10 cellular contexts compared by ENCODE assay signal in the genomic region with DNA sequence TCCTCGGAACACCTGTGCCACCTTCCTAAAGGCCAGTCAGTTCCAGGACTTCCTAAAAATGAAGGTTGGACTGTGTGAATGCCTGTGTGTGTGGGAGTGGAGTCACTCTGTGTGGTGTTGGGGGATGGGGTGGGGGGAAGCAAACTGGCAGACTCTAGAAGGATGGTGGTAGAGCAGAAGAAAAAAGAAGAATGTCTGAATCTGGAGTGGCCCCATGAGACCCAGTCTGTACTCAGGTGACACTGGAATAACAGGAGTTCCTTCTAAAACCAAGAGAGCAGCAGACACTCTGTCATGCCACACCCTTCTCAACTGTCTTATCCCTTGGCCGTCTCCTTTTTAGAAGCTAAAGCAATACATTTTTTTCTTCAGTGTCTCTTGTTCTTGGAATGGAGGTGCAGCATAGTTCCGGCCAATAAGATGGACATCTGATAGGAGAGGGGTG.
A peak's percentile ranks its signal among the peaks of the same experiment; 100 is the strongest.
DNase-seq lines count a peak whose midpoint lies in the region; ATAC-seq and TF ChIP-seq lines count a peak whose summit lies in the region.
"Had no signal": no experiment of that assay in that cellular context is flagged by ENCODE, and none has a peak within 500 bp of the region (broad histone marks: within the 10 kb centered on the region; RNA-seq: fewer than 3 reads in every experiment).

No MANE protein-coding gene starts in this region.

- POLR2A ChIA-PET in CD4-positive, alpha-beta memory T cell (lab: Charles Lee; ENCODE audit: partially characterized antibody) = interaction anchor here (0.6 to 3.1 kb wide), 8 partner anchors 10 to 81 kb away, joined by 3 to 51 read pairs (median 4); partner anchors contain the start of gene MAML2
- POLR2A ChIA-PET in activated naive CD8-positive, alpha-beta T cell treated with anti-CD3 and anti-CD28 coated beads, Interleukin-2, amount 10 ng/mL, durations not matched to agents 7 days and 5 days (lab: Charles Lee) = interaction anchor here (0.9 to 1.3 kb wide), 3 partner anchors 17 to 246 kb away, joined by 3 read pairs; no protein-coding TSS in a partner anchor

- H3K36me3 ChIP-seq in CD4-positive, alpha-beta memory T cell (ENCODE audit: insufficient read depth, low read length) = no peaks in the 10 kb centered on the region
- H3K36me3 ChIP-seq in neutrophil = no peaks in the 10 kb centered on the region
- H3K36me3 ChIP-seq in Karpas-422 (ENCODE audit: insufficient read depth, low read length) = no peaks in the 10 kb centered on the region

- CTCF ChIA-PET in CD4-positive, alpha-beta memory T cell (lab: Charles Lee; ENCODE audit: partially characterized antibody) = interaction anchor here (1.3 to 4.9 kb wide), 2 partner anchors 19 to 81 kb away, joined by 3 to 43 read pairs; partner anchors contain the start of gene MAML2

- no peak for ATAC-seq in activated naive CD8-positive, alpha-beta T cell treated with anti-CD3 and anti-CD28 coated beads, Interleukin-2, amount 10 ng/mL, durations not matched to agents 7 days and 5 days (ENCODE audit: low read depth)
- ATAC-seq in right cardiac atrium = no peak
- ATAC-seq: GM23338 had no signal

- H3K27ac ChIP-seq in CD4-positive, alpha-beta memory T cell (ENCODE audit: low read depth, low read length) = peak overlapping the region; percentile 74
- H3K27ac ChIP-seq in neutrophil = peak overlapping the region; percentile 35
- H3K27ac ChIP-seq in Karpas-422 (ENCODE audit: low read length) = no peak overlapping the region
- no peak overlapping the region for H3K27ac ChIP-seq in right cardiac atrium (ENCODE audit: low read length)

- intact Hi-C loops in CD4-positive, alpha-beta memory T cell (cut with micrococcal nuclease) = no loop called here
- intact Hi-C loops in right cardiac atrium (cut with DNase I) = no loop called here

- H3K4me3 Mint-ChIP-seq in CD4-positive, alpha-beta memory T cell = peak overlapping the region in 7 of 8 donors; percentile 10 to 78 (median 34)
- no peak overlapping the region for H3K4me3 Mint-ChIP-seq in activated naive CD8-positive, alpha-beta T cell treated with anti-CD3 and anti-CD28 coated beads, Interleukin-2, amount 10 ng/mL, durations not matched to agents 7 days and 5 days
- H3K4me3 Mint-ChIP-seq: GM23338 had no signal

- no peaks in the 10 kb centered on the region for H3K9me2 ChIP-seq in Karpas-422 (replicated peaks; ENCODE audit: insufficient read depth, low read length)

- H3K27ac Mint-ChIP-seq in CD4-positive, alpha-beta memory T cell = peak overlapping the region; percentile 80 to 99 (median 96)
- H3K27ac Mint-ChIP-seq in activated naive CD8-positive, alpha-beta T cell treated with anti-CD3 and anti-CD28 coated beads, Interleukin-2, amount 10 ng/mL, durations not matched to agents 7 days and 5 days = peak overlapping the region; percentile 71
- H3K27ac Mint-ChIP-seq: GM23338 had no signal

- no peak for TF ChIP-seq CTCF in NB4 (IDR thresholded peaks at IDR 0.05; ENCODE audit: low read depth, low read length)
- no peak for TF ChIP-seq CTCF in neutrophil (IDR thresholded peaks at IDR 0.05)

- no peak for TF ChIP-seq POLR2A in NB4 (IDR thresholded peaks at IDR 0.05; ENCODE audit: extremely low read depth, insufficient read length)

- H3K9me3 Mint-ChIP-seq in CD4-positive, alpha-beta memory T cell = peaks cover 0 to 2% (median 0%) of the 10 kb centered on the region in 8 donors
- H3K9me3 Mint-ChIP-seq in activated naive CD8-positive, alpha-beta T cell treated with anti-CD3 and anti-CD28 coated beads, Interleukin-2, amount 10 ng/mL, durations not matched to agents 7 days and 5 days = no peaks in the 10 kb centered on the region
- H3K9me3 Mint-ChIP-seq: GM23338 had no signal

- H3K4me2 ChIP-seq in Karpas-422 (ENCODE audit: low read depth, low read length, poor library complexity, severe bottlenecking) = no peak overlapping the region
- H3K4me2 ChIP-seq: GM23338 had no signal

- WGBS in right cardiac atrium = 69% methylated on average over 3 of the region's 3 CpGs

- no peak overlapping the region for H2AFZ ChIP-seq in Karpas-422 (ENCODE audit: low read length)
- H2AFZ ChIP-seq: GM23338 had no signal

- H3K27me3 ChIP-seq in CD4-positive, alpha-beta memory T cell (ENCODE audit: insufficient read depth, low read length) = no peaks in the 10 kb centered on the region
- H3K27me3 ChIP-seq in neutrophil = no peaks in the 10 kb centered on the region
- H3K27me3 ChIP-seq in Karpas-422 (ENCODE audit: low read length) = no peaks in the 10 kb centered on the region
- no peaks in the 10 kb centered on the region for H3K27me3 ChIP-seq in right cardiac atrium (ENCODE audit: control insufficient read depth, insufficient read depth)

- peaks cover 9 to 15% of the 10 kb centered on the region in 2 donors for H3K36me3 Mint-ChIP-seq in CD4-positive, alpha-beta memory T cell
- H3K36me3 Mint-ChIP-seq in activated naive CD8-positive, alpha-beta T cell treated with anti-CD3 and anti-CD28 coated beads, Interleukin-2, amount 10 ng/mL, durations not matched to agents 7 days and 5 days = peaks cover 11% of the 10 kb centered on the region

- no peaks in the 10 kb centered on the region for H3K27me3 Mint-ChIP-seq in CD4-positive, alpha-beta memory T cell
- no peaks in the 10 kb centered on the region for H3K27me3 Mint-ChIP-seq in activated naive CD8-positive, alpha-beta T cell treated with anti-CD3 and anti-CD28 coated beads, Interleukin-2, amount 10 ng/mL, durations not matched to agents 7 days and 5 days

- no peaks in the 10 kb centered on the region for H3K9me3 ChIP-seq in CD4-positive, alpha-beta memory T cell (ENCODE audit: control insufficient read depth in 1 of 2, low read length in 2 of 2)
- H3K9me3 ChIP-seq in neutrophil (no peaks in the 10 kb centered on the region), Karpas-422 (ENCODE audit: low read length) (no peaks in the 10 kb centered on the region), right cardiac atrium (ENCODE audit: control insufficient read depth, low read length) (no peaks in the 10 kb centered on the region)

- H3K79me2 ChIP-seq in Karpas-422 (ENCODE audit: low read length) = no peaks in the 10 kb centered on the region

- DNase-seq in CD4-positive, alpha-beta memory T cell = no peak
- peak; percentile 59 for DNase-seq in NB4 (ENCODE audit: low read depth)
- no peak for DNase-seq in activated naive CD8-positive, alpha-beta T cell treated with anti-CD3 and anti-CD28 coated beads, Interleukin-2, amount 10 ng/mL, durations not matched to agents 7 days and 5 days
- DNase-seq in Karpas-422 = no peak
- DNase-seq in middle frontal gyrus (ENCODE audit: extremely low spot score, low spot score) = no peak
- no peak for DNase-seq in right cardiac atrium
- no peak for DNase-seq in NK-92 treated with Interleukin-12 subunit alpha and Interleukin-12 subunit beta, amount 100 ng/mL, for 24 hours (lab: John Stamatoyannopoulos, UW)
- DNase-seq: NCI-H2081 treated with DMSO at 0.1 percent for 48 hours had no signal

- H4K20me1 ChIP-seq in Karpas-422 (ENCODE audit: insufficient read depth, low read depth, low read length) = no peaks in the 10 kb centered on the region

- no peak overlapping the region for H3K9ac ChIP-seq in Karpas-422 (ENCODE audit: low read length)

- peaks cover 70 to 96% (median 85%) of the 10 kb centered on the region in 4 donors for H3K4me1 Mint-ChIP-seq in CD4-positive, alpha-beta memory T cell
- peaks cover 58% of the 10 kb centered on the region for H3K4me1 Mint-ChIP-seq in activated naive CD8-positive, alpha-beta T cell treated with anti-CD3 and anti-CD28 coated beads, Interleukin-2, amount 10 ng/mL, durations not matched to agents 7 days and 5 days

- H3K4me1 ChIP-seq in CD4-positive, alpha-beta memory T cell (ENCODE audit: insufficient read depth, low read length) = peaks cover 83% of the 10 kb centered on the region
- peaks cover 68 to 85% of the 10 kb centered on the region in 2 experiments for H3K4me1 ChIP-seq in neutrophil (ENCODE audit: control insufficient read depth in 1 of 2, insufficient read depth in 1 of 2, low read depth in 1 of 2, low read length in 1 of 2)
- H3K4me1 ChIP-seq in Karpas-422 (ENCODE audit: low read length) = no peaks in the 10 kb centered on the region
- peaks cover 8% of the 10 kb centered on the region for H3K4me1 ChIP-seq in right cardiac atrium (ENCODE audit: control insufficient read depth, insufficient read depth, low read length)

- H3K4me3 ChIP-seq in CD4-positive, alpha-beta memory T cell (ENCODE audit: low read length in 2 of 2) = no peak overlapping the region
- no peak overlapping the region for H3K4me3 ChIP-seq in NB4 (ENCODE audit: low read depth, low read length)
- no peak overlapping the region for H3K4me3 ChIP-seq in neutrophil (ENCODE audit: low read depth in 1 of 2, low read length in 1 of 2)
- H3K4me3 ChIP-seq in Karpas-422 (ENCODE audit: low read length) = no peak overlapping the region
- H3K4me3 ChIP-seq in right cardiac atrium (ENCODE audit: low read length) = no peak overlapping the region
- H3K4me3 ChIP-seq: GM23338 had no signal

Comparison
In these comparisons a context has a peak if more than half of its experiments do, and no peak if none do; other contexts are left out.
1. H3K27ac ChIP-seq: peak in CD4-positive, alpha-beta memory T cell (single experiment) and neutrophil (single experiment); none in Karpas-422 (single experiment) and right cardiac atrium (single experiment).